ENCODE assay signal across 1 cellular context in genomic region chr12:57429473-57430116, GRCh38.
TF ChIP-seq lines count a peak whose summit lies in the region.

No MANE protein-coding gene starts in this region.

TF ChIP-seq in SK-N-SH, 30 proteins besides CTCF, POLR2A, EP300 and RAD21 (continued from another document):
- no peak for TF ChIP-seq REST (IDR thresholded peaks at IDR 0.05; ENCODE audit: low read depth, low read length)
- peak; percentile 89 for TF ChIP-seq MXI1 (IDR thresholded peaks at IDR 0.05; ENCODE audit: low read depth, low read length)
- TF ChIP-seq MAX (IDR thresholded peaks at IDR 0.05; ENCODE audit: low read depth): 0 out of 2 replicates have a peak, but pooled peaks have one; percentile 12
- no peak for TF ChIP-seq TEAD4 (IDR thresholded peaks at IDR 0.05; ENCODE audit: borderline replicate concordance, insufficient read depth)
- no peak for TF ChIP-seq GABPA (IDR thresholded peaks at IDR 0.05; ENCODE audit: low read depth)
